ENCODE assay signal across 2 cellular contexts in the genomic region with DNA sequence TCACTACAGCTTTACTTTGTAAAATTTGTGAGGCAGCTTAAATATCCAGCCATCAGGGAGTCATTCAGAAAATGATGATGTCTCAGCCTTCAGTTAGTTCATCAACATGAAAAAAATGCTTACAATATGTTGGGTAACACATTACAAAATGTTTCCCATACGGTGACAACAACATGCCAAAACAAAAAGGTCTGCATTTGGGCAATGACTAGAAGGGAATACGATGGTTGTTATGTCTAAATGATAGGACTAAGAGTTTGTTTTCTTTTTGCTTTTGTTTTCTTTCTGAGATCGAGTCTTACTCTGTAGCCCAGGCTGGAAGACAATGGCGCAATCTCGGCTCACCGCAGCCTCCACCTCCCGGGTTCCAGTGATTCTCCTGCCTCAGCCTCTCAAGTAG.
TF ChIP-seq lines count a peak whose summit lies in the region.

No MANE protein-coding gene starts in this region.

TF ChIP-seq in HepG2, 621 proteins besides CTCF, POLR2A, EP300 and RAD21:
- TF ChIP-seq ARNT (IDR thresholded peaks at IDR 0.05) (no peak), ZFX (CRISPR knock-in tag; IDR thresholded peaks at IDR 0.05; ENCODE audit: low read depth) (no peak), ZNF253 (CRISPR knock-in tag; IDR thresholded peaks at IDR 0.05; ENCODE audit: borderline replicate concordance) (no peak), CBX2 (IDR thresholded peaks at IDR 0.05; ENCODE audit: low read depth, low read length) (no peak), CBX2 (CRISPR knock-in tag; IDR thresholded peaks at IDR 0.05; ENCODE audit: low read depth) (no peak), ZBTB38 (CRISPR knock-in tag; IDR thresholded peaks at IDR 0.05) (no peak)

TF ChIP-seq in K562, 482 proteins besides CTCF, POLR2A, EP300 and RAD21:
- TF ChIP-seq CEBPG (CRISPR knock-in tag; IDR thresholded peaks at IDR 0.05) (no peak), CEBPG (tag; conservative IDR thresholded peaks at IDR 0.05 in 1 of 2, IDR thresholded peaks at IDR 0.05 in 1 of 2) (peak in 1 of 2 experiments; percentile 58; a peak in 2 of 4 replicates), RBM39 (optimal IDR thresholded peaks at IDR 0.05; ENCODE audit: low read depth, low read length) (no peak), CEBPB (tag; IDR thresholded peaks at IDR 0.05) (peak; percentile 79)
